9 cellular contexts compared by ENCODE assay signal in genomic region chr2:84940088-84940470, GRCh38. TPM values are rescaled to one million over a fixed set of nuclear protein-coding genes. Genes with fewer than 3 reads are reported as not detected.
DNase-seq lines count a peak whose midpoint lies in the region; ATAC-seq and TF ChIP-seq lines count a peak whose summit lies in the region.
"Had no signal": no experiment of that assay in that cellular context is flagged by ENCODE, and none has a peak within 500 bp of the region (broad histone marks: within the 10 kb centered on the region; RNA-seq: fewer than 3 reads in every experiment).

No MANE protein-coding gene starts in this region.

- peak overlapping the region; percentile 49; the same call in 1 of the 2 replicates for H2AFZ ChIP-seq in Karpas-422 (ENCODE audit: low read length)

- H3K27me3 ChIP-seq in GM06990 (replicated peaks; ENCODE audit: control insufficient read depth, insufficient read depth, low read length), result no peaks in the 10 kb centered on the region
- H3K27me3 ChIP-seq in Karpas-422 (ENCODE audit: low read length), result no peaks in the 10 kb centered on the region
- H3K27me3 ChIP-seq in iPS-20b (ENCODE audit: insufficient read depth, low read length), result no peaks in the 10 kb centered on the region
- no peaks in the 10 kb centered on the region for H3K27me3 ChIP-seq in testis

- intact Hi-C loops in testis (cut with DNase I; ENCODE audit: low total_unique reads), result no loop called here

- H3K9ac ChIP-seq in Karpas-422 (ENCODE audit: low read length) (peak overlapping the region; percentile 35), iPS-20b (ENCODE audit: low read depth, low read length) (peak overlapping the region; percentile 56; the same call in 1 of the 2 replicates)

- H3K4me3 ChIP-seq in GM06990 (replicated peaks; ENCODE audit: low read depth, low read length), result peak overlapping the region; percentile 23; the same call in 1 of the 2 replicates
- H3K4me3 ChIP-seq in Karpas-422 (ENCODE audit: low read length), result peak overlapping the region; percentile 4; the same call in 1 of the 2 replicates
- peak overlapping the region; percentile 35; the same call in 1 of the 2 replicates for H3K4me3 ChIP-seq in iPS-20b (ENCODE audit: low read length)
- no peak overlapping the region for H3K4me3 ChIP-seq in testis

- H3K9me3 ChIP-seq in Karpas-422 (ENCODE audit: low read length) (no peaks in the 10 kb centered on the region), iPS-20b (ENCODE audit: insufficient read depth, low read depth, low read length) (no peaks in the 10 kb centered on the region), testis (no peaks in the 10 kb centered on the region)

- TF ChIP-seq CTCF in GM06990 (IDR thresholded peaks at IDR 0.05; ENCODE audit: insufficient read depth, low read length, poor library complexity, severe bottlenecking), result no peak
- no peak for TF ChIP-seq CTCF in testis (IDR thresholded peaks at IDR 0.05)

- no peak for DNase-seq in GM06990 (ENCODE audit: extremely low read depth, insufficient read length)
- DNase-seq in Karpas-422, result peak; percentile 48
- DNase-seq in testis, result no peak
- DNase-seq in NCI-H69 (lab: John Stamatoyannopoulos, UW), result no peak
- no peak for DNase-seq in glomerular visceral epithelial cell (ENCODE audit: extremely low spot score)
- DNase-seq: left cardiac atrium had no signal

- H3K27ac ChIP-seq in Karpas-422 (ENCODE audit: low read length) (peak overlapping the region; percentile 13; the same call in 1 of the 2 replicates), iPS-20b (ENCODE audit: low read length) (no peak overlapping the region), testis (no peak overlapping the region)

- peak; percentile 11 for ATAC-seq in GM21529 (IDR thresholded peaks at IDR 0.05; ENCODE audit: unreplicated experiment)
- ATAC-seq in GM19467 (IDR thresholded peaks at IDR 0.05; ENCODE audit: unreplicated experiment), result no peak

- no peaks in the 10 kb centered on the region for H3K36me3 ChIP-seq in GM06990 (ENCODE audit: control insufficient read depth, insufficient read depth, low read length)
- H3K36me3 ChIP-seq in Karpas-422 (ENCODE audit: insufficient read depth, low read length), result no peaks in the 10 kb centered on the region
- H3K36me3 ChIP-seq in iPS-20b (ENCODE audit: insufficient read depth, low read depth, low read length), result no peaks in the 10 kb centered on the region
- H3K36me3 ChIP-seq in testis (ENCODE audit: low read depth, missing control alignments), result no peaks in the 10 kb centered on the region

- H3K9me2 ChIP-seq in Karpas-422 (replicated peaks; ENCODE audit: insufficient read depth, low read length), result no peaks in the 10 kb centered on the region

- no peaks in the 10 kb centered on the region for H3K79me2 ChIP-seq in Karpas-422 (ENCODE audit: low read length)

- WGBS in testis, 2 donors, result 69 to 84% methylated on average over 3 of the region's 3 CpGs

- no peaks in the 10 kb centered on the region for H4K20me1 ChIP-seq in Karpas-422 (ENCODE audit: insufficient read depth, low read depth, low read length)

- TF ChIP-seq POLR2A in testis (IDR thresholded peaks at IDR 0.05), result no peak

- H3K4me1 ChIP-seq in Karpas-422 (ENCODE audit: low read length) (peaks cover 25% of the 10 kb centered on the region), iPS-20b (ENCODE audit: insufficient read depth, low read length) (peaks cover 15% of the 10 kb centered on the region; the same call in 1 of the 2 replicates), testis (no peaks in the 10 kb centered on the region)

- H3K4me2 ChIP-seq in Karpas-422 (ENCODE audit: low read depth, low read length, poor library complexity, severe bottlenecking), result peak overlapping the region; percentile 38

RNA-seq across cellular contexts. Expression of gene KCMF1, which starts 30.9 kb away (rescaled TPM):
- total RNA-seq in Karpas-422 (2014; rRNA removed; shearing (Covaris generic); ENCODE audit: low replicate concordance), result 80.7 and 104 TPM in 2 replicates
- 10 to 100 TPM; 53.9 to 56.9 TPM for total RNA-seq in testis
- polyA plus RNA-seq in testis (ENCODE audit: insufficient read depth, low read depth, low replicate concordance), result 141 TPM

RNA-seq across cellular contexts. Expression of gene TMSB10, which starts 34.6 kb away (rescaled TPM):
- 1,287 and 3,084 TPM in 2 replicates for total RNA-seq in Karpas-422 (2014; rRNA removed; shearing (Covaris generic); ENCODE audit: low replicate concordance)
- 1,000 to 10,000 TPM; 2,819 to 3,571 TPM for total RNA-seq in testis
- 1,824 TPM for polyA plus RNA-seq in testis (ENCODE audit: insufficient read depth, low read depth, low replicate concordance)

RNA-seq across cellular contexts. Expression of gene TRABD2A, which starts 59.2 kb away (rescaled TPM):
- total RNA-seq in Karpas-422 (2014; rRNA removed; shearing (Covaris generic); ENCODE audit: low replicate concordance), result 0.04 and 2.4 TPM in 2 replicates
- total RNA-seq in testis, result 10 to 100 TPM; 19.1 to 44.1 TPM
- 82.5 TPM for polyA plus RNA-seq in testis (ENCODE audit: insufficient read depth, low read depth, low replicate concordance)

Comparison
In these comparisons a context has a peak if more than half of its experiments do, and no peak if none do; other contexts are left out.
1. H3K4me3 ChIP-seq: peak in GM06990 (single experiment), Karpas-422 (single experiment) and iPS-20b (single experiment); none in testis (0 of 2).